In genomic region chr5:6801236-6801635, GRCh38 we compare ENCODE assay signal across 24 cellular contexts.
"Had no signal": no experiment of that assay in that cellular context is flagged by ENCODE, and none has a peak within 500 bp of the region (broad histone marks: within the 10 kb centered on the region; RNA-seq: fewer than 3 reads in every experiment).

No MANE protein-coding gene starts in this region.

- FAIRE-seq: colon, endothelial cell of umbilical vein, islet of Langerhans, kidney had no signal

- ATAC-seq: gastrocnemius medialis, heart right ventricle, left colon, left lobe of liver, lower lobe of right lung had no signal

- H3K36me3 ChIP-seq: esophagus squamous epithelium, gastrocnemius medialis, heart right ventricle, left ventricle myocardium inferior, lower lobe of right lung had no signal

- H3K4me1 ChIP-seq: esophagus squamous epithelium, gastrocnemius medialis, heart right ventricle, left ventricle myocardium inferior, lower lobe of right lung had no signal

- H3K4me1 Mint-ChIP-seq: mesothelial cell of epicardium had no signal

- DNase-seq: dermis blood vessel endothelial cell; dorsolateral prefrontal cortex; effector CD4-positive, alpha-beta T cell; effector memory CD4-positive, alpha-beta T cell; esophagus squamous epithelium; foreskin fibroblast; foreskin melanocyte; gastrocnemius medialis; glutamatergic neuron; head of caudate nucleus; heart right ventricle; hippocampal formation; kidney; kidney glomerular epithelial cell; left colon; left ventricle myocardium inferior; lower lobe of right lung; mesenchymal stem cell had no signal

- H3K4me3 ChIP-seq: coronary artery, dorsolateral prefrontal cortex, esophagus squamous epithelium, gastrocnemius medialis, heart right ventricle, left ventricle myocardium inferior, lower lobe of right lung had no signal

- H3K4me3 Mint-ChIP-seq: mesothelial cell of epicardium had no signal

- H3K9me3 ChIP-seq: esophagus squamous epithelium, gastrocnemius medialis, lower lobe of right lung had no signal

- H3K36me3 Mint-ChIP-seq: mesothelial cell of epicardium had no signal

- H3K27ac Mint-ChIP-seq: mesothelial cell of epicardium had no signal
